1 cellular context compared by ENCODE assay signal in the genomic region with DNA sequence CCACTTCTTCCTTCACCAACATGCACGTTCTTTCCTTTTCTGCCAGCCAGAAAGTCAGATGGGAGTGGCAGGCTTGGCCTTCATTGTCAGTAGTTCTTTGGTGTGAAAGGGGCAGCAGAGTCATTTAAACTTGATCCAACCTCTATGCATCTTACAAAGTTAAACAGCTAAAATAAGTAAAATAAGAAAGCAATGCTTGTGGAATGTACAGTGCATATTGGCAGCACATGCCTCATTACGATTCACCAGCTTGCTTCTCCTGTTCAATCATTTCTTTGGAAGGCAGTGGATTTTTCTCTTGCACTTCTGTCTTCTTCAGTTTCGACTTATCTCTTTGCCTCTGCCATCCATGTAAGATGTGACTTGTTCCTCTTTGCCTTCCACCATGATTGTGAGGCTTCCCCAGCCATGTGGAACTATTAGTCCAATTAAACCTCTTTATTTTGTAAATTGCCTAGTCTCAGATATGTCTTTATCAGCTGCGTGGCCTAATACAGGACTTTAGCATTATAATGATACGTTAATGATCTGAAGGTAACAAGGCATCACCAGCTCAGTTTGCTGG.
TF ChIP-seq lines count a peak whose summit lies in the region.

No MANE protein-coding gene starts in this region.

TF ChIP-seq in IMR-90, 13 proteins besides CTCF, POLR2A, EP300 and RAD21:
- TF ChIP-seq BHLHE40 (IDR thresholded peaks at IDR 0.05; ENCODE audit: low read depth, low read length), result no peak
- no peak for TF ChIP-seq MAZ (IDR thresholded peaks at IDR 0.05; ENCODE audit: borderline replicate concordance, low read depth, low read length)
- TF ChIP-seq CEBPB (IDR thresholded peaks at IDR 0.05; ENCODE audit: low read depth, low read length), result no peak
- TF ChIP-seq RCOR1 (IDR thresholded peaks at IDR 0.05; ENCODE audit: insufficient replicate concordance, low read length), result no peak
- TF ChIP-seq MXI1 (IDR thresholded peaks at IDR 0.05; ENCODE audit: borderline replicate concordance, low read depth, low read length), result no peak
- no peak for TF ChIP-seq NFE2L2 (IDR thresholded peaks at IDR 0.05; ENCODE audit: low read depth, low read length)
- no peak for TF ChIP-seq CHD1 (IDR thresholded peaks at IDR 0.05; ENCODE audit: low read depth, low read length)
- no peak for TF ChIP-seq MAFK (IDR thresholded peaks at IDR 0.05; ENCODE audit: low read depth, low read length)
- TF ChIP-seq, protein P1, sequence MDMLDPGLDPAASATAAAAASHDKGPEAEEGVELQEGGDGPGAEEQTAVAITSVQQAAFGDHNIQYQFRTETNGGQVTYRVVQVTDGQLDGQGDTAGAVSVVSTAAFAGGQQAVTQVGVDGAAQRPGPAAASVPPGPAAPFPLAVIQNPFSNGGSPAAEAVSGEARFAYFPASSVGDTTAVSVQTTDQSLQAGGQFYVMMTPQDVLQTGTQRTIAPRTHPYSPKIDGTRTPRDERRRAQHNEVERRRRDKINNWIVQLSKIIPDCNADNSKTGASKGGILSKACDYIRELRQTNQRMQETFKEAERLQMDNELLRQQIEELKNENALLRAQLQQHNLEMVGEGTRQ (IDR thresholded peaks at IDR 0.05; ENCODE audit: low read depth, low read length), result no peak
- no peak for TF ChIP-seq SMC3 (IDR thresholded peaks at IDR 0.05; ENCODE audit: low read depth, low read length)
